In the genomic region with DNA sequence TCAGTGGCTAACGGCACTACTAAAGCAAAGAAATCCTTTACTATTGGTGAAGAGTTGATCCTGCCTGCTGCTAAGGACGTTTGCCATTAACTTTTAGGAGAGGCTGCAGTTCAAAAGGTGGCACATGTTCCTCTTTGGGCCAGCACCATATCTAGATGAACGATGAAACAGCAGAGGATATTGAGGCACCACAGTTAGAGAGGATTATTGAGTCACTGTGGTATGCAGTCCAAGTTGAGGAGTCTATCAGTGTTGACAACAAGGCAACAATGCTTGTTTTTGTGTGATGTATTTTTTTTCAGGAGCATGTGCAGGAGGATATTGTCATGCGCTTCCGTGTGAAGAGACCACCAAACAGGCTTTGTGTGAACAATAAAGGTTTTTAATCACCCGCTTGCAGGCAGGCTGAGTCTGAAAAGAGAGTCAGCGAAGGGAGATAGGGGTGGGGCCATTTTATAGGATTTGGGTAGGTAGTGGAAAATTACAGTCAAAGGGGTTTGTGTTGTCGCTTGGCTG, we compare ENCODE assay signal across 1 cellular context.
TF ChIP-seq lines count a peak whose summit lies in the region.

No MANE protein-coding gene starts in this region.

TF ChIP-seq in GM23338, 12 proteins besides CTCF, POLR2A, EP300 and RAD21 (continued from another document):
- TF ChIP-seq, protein P1, sequence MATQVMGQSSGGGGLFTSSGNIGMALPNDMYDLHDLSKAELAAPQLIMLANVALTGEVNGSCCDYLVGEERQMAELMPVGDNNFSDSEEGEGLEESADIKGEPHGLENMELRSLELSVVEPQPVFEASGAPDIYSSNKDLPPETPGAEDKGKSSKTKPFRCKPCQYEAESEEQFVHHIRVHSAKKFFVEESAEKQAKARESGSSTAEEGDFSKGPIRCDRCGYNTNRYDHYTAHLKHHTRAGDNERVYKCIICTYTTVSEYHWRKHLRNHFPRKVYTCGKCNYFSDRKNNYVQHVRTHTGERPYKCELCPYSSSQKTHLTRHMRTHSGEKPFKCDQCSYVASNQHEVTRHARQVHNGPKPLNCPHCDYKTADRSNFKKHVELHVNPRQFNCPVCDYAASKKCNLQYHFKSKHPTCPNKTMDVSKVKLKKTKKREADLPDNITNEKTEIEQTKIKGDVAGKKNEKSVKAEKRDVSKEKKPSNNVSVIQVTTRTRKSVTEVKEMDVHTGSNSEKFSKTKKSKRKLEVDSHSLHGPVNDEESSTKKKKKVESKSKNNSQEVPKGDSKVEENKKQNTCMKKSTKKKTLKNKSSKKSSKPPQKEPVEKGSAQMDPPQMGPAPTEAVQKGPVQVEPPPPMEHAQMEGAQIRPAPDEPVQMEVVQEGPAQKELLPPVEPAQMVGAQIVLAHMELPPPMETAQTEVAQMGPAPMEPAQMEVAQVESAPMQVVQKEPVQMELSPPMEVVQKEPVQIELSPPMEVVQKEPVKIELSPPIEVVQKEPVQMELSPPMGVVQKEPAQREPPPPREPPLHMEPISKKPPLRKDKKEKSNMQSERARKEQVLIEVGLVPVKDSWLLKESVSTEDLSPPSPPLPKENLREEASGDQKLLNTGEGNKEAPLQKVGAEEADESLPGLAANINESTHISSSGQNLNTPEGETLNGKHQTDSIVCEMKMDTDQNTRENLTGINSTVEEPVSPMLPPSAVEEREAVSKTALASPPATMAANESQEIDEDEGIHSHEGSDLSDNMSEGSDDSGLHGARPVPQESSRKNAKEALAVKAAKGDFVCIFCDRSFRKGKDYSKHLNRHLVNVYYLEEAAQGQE (IDR thresholded peaks at IDR 0.05; ENCODE audit: unreplicated experiment), result no peak
